Comparison of ENCODE assay signal across 12 cellular contexts in the genomic region with DNA sequence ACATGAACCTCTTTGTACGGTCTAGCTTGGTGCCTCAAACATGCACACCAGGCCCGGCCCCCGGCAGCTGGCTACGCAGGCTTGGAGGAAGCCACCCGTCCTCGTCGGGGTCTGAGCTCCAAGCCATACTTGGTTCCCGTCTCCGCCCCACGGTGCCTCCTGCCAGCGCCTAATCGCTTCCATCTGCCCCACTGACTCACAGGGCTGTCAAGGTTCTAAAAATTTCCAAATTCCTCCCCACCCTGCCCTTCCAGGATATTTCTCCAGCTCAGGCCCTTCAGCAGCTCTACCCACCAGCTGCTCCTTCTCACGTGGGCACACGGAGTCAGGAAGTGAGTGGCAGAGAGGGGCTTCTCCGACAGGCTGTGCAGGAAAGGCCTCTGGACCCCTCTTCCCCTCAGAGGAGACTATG. TPM values are rescaled to one million over a fixed set of nuclear protein-coding genes. Genes with fewer than 3 reads are reported as not detected.
DNase-seq lines count a peak whose midpoint lies in the region; ATAC-seq, FAIRE-seq and TF ChIP-seq lines count a peak whose summit lies in the region.
"Had no signal": no experiment of that assay in that cellular context is flagged by ENCODE, and none has a peak within 500 bp of the region (broad histone marks: within the 10 kb centered on the region; RNA-seq: fewer than 3 reads in every experiment).

No MANE protein-coding gene starts in this region.

- H3K27ac ChIP-seq in ascending aorta = peak overlapping the region; percentile 97

- H3K4me1 Mint-ChIP-seq in HFFc6 (ENCODE audit: low read depth) = peaks cover 64% of the 10 kb centered on the region

- H3K4me3 ChIP-seq in ascending aorta = no peak overlapping the region

- H3K27ac Mint-ChIP-seq in HFFc6 = peak overlapping the region; percentile 99
- H3K27ac Mint-ChIP-seq: dendritic cell treated with granulocyte-macrophage colony-stimulating factor and Interleukin-4, amounts not matched to agents 40 ng/mL and 50 ng/mL, for 4 days had no signal

- no peaks in the 10 kb centered on the region for H3K27me3 ChIP-seq in ascending aorta

- H3K9me3 Mint-ChIP-seq in HFFc6 = peaks cover 7% of the 10 kb centered on the region; the same call in 1 of the 2 replicates
- H3K9me3 Mint-ChIP-seq: dendritic cell treated with granulocyte-macrophage colony-stimulating factor and Interleukin-4, amounts not matched to agents 40 ng/mL and 50 ng/mL, for 4 days had no signal

- DNase-seq in HFFc6 (peak; percentile 89), ascending aorta (ENCODE audit: low spot score in 2 of 2) (peak; percentile 69 to 97), islet precursor cell (peak; percentile 57), urothelium cell line (ENCODE audit: low spot score) (peak; percentile 68), NCI-H146 treated with DMSO at 0.1 percent for 48 hours (lab: John Stamatoyannopoulos, UW; ENCODE audit: unreplicated experiment) (no peak)
- DNase-seq: small intestine; stimulated activated naive CD4-positive, alpha-beta T cell had no signal

- intact Hi-C loops in ascending aorta (cut with DNase I) = loop anchor here (2.0 kb wide), 1 partner anchor 71 kb away; no protein-coding TSS in a partner anchor

- no peak for TF ChIP-seq CTCF in HFFc6 (IDR thresholded peaks at IDR 0.05)
- TF ChIP-seq CTCF in ascending aorta (IDR thresholded peaks at IDR 0.05) = no peak

- peaks cover 6% of the 10 kb centered on the region; the same call in 1 of the 2 replicates for H3K36me3 Mint-ChIP-seq in HFFc6 (ENCODE audit: low read depth)

- H3K4me1 ChIP-seq in ascending aorta = peaks cover 20 to 40% of the 10 kb centered on the region in 2 donors

- ATAC-seq in HG03159 (IDR thresholded peaks at IDR 0.05; ENCODE audit: unreplicated experiment) (no peak), GM19035 (IDR thresholded peaks at IDR 0.05; ENCODE audit: unreplicated experiment) (no peak)

- FAIRE-seq in urothelium cell line (lab: Jason Lieb, UNC) = no peak
- FAIRE-seq: small intestine had no signal

- H3K9me3 ChIP-seq in ascending aorta = no peaks in the 10 kb centered on the region

- no peaks in the 10 kb centered on the region; the same call in 1 of the 2 replicates for H3K27me3 Mint-ChIP-seq in HFFc6 (ENCODE audit: insufficient read depth)

- H3K36me3 ChIP-seq in ascending aorta = no peaks in the 10 kb centered on the region

- peak overlapping the region; percentile 75 for H3K4me3 Mint-ChIP-seq in HFFc6
- H3K4me3 Mint-ChIP-seq: dendritic cell treated with granulocyte-macrophage colony-stimulating factor and Interleukin-4, amounts not matched to agents 40 ng/mL and 50 ng/mL, for 4 days had no signal

RNA-seq across cellular contexts. Expression of a gene that starts 38.8 kb away (rescaled TPM):
- total RNA-seq in HFFc6 (2021; fragmentation: NEBNext Ultra II Directional; extraction: Animal tissue kit (Norgen Biotek cat#: 25700)) = not detected
- not detected for total RNA-seq in ascending aorta
- total RNA-seq: kidney epithelial cell, SK-MEL-5 had no signal

RNA-seq across cellular contexts. Expression of a gene that starts 57.4 kb away (rescaled TPM):
- total RNA-seq in HFFc6 (2021; fragmentation: NEBNext Ultra II Directional; extraction: Animal tissue kit (Norgen Biotek cat#: 25700)) = 1 to 10 TPM; 3.9 to 7.2 (median 6.0) TPM
- total RNA-seq in ascending aorta = not detected
